16 cellular contexts compared by ENCODE assay signal in genomic region chr2:129934044-129934822, GRCh38. TPM values are rescaled to one million over a fixed set of nuclear protein-coding genes. Genes with fewer than 3 reads are reported as not detected.
DNase-seq lines count a peak whose midpoint lies in the region; ATAC-seq and TF ChIP-seq lines count a peak whose summit lies in the region.
"Had no signal": no experiment of that assay in that cellular context is flagged by ENCODE, and none has a peak within 500 bp of the region (broad histone marks: within the 10 kb centered on the region; RNA-seq: fewer than 3 reads in every experiment).

No MANE protein-coding gene starts in this region.

- no peak overlapping the region for H4K8ac ChIP-seq in neuronal stem cell (ENCODE audit: low read depth, low read length)

- no peak overlapping the region for H3K14ac ChIP-seq in neuronal stem cell (ENCODE audit: low read length)

- ATAC-seq in foreskin keratinocyte (peak; percentile 35), HG03442 (IDR thresholded peaks at IDR 0.05; ENCODE audit: unreplicated experiment) (no peak), GM21619 (IDR thresholded peaks at IDR 0.05; ENCODE audit: unreplicated experiment) (no peak), GM21528 (IDR thresholded peaks at IDR 0.05; ENCODE audit: low FRiP score, unreplicated experiment) (no peak)
- ATAC-seq: body of pancreas; natural killer cell treated with Interleukin-12 subunit alpha and Interleukin-12 subunit beta and Interleukin-15 and Interleukin-18, amount 100 ng/mL, for 72 hours had no signal

- no peak overlapping the region for H3K4ac ChIP-seq in neuronal stem cell (ENCODE audit: low read length)

- H3K9ac ChIP-seq in HUES6 (ENCODE audit: low read length) (no peak overlapping the region), neuronal stem cell (ENCODE audit: low read depth, low read length, poor library complexity) (peak overlapping the region; percentile 32)

- H3K23ac ChIP-seq in neuronal stem cell (ENCODE audit: low read depth, low read length, poor library complexity), result no peak overlapping the region

- no peak overlapping the region for H4K91ac ChIP-seq in neuronal stem cell (ENCODE audit: low read depth, low read length, poor library complexity)

- peak overlapping the region; percentile 54 for H3K4me2 ChIP-seq in neuronal stem cell (ENCODE audit: insufficient read depth, low read length, poor library complexity, severe bottlenecking)

- no peak for TF ChIP-seq CTCF in foreskin keratinocyte (conservative IDR thresholded peaks at IDR 0.05)

- H3K4me1 ChIP-seq in HUES6 (ENCODE audit: control insufficient read depth, insufficient read depth, low read length) (peaks cover 14% of the 10 kb centered on the region; the same call in 1 of the 2 replicates), foreskin keratinocyte (no peaks in the 10 kb centered on the region), neuronal stem cell (ENCODE audit: control insufficient read depth in 2 of 2, insufficient read depth in 1 of 2, low read depth in 1 of 2, low read length in 2 of 2) (peaks cover 0 to 7% of the 10 kb centered on the region in 2 donors)
- H3K4me1 ChIP-seq: body of pancreas had no signal

- H3K36me3 ChIP-seq in HUES6 (ENCODE audit: control insufficient read depth, insufficient read depth, low read length) (no peaks in the 10 kb centered on the region), neuronal stem cell (replicated peaks in 1 of 2; ENCODE audit: control insufficient read depth in 2 of 2, insufficient read depth in 2 of 2, low read length in 2 of 2) (no peaks in the 10 kb centered on the region)
- H3K36me3 ChIP-seq: SJCRH30 had no signal

- H3K27me3 ChIP-seq in HUES6 (ENCODE audit: control insufficient read depth, insufficient read depth, low read length) (peaks cover 19% of the 10 kb centered on the region), foreskin keratinocyte (peaks cover 18% of the 10 kb centered on the region), neuronal stem cell (ENCODE audit: control insufficient read depth in 3 of 3, insufficient read depth in 3 of 3, low read depth in 1 of 3, low read length in 3 of 3) (peaks cover 0 to 28% (median 0%) of the 10 kb centered on the region in 3 experiments)
- H3K27me3 ChIP-seq: SJCRH30 had no signal

- H3K9me3 ChIP-seq in HUES6 (ENCODE audit: control insufficient read depth, insufficient read depth, low read depth, low read length) (no peaks in the 10 kb centered on the region), neuronal stem cell (replicated peaks in 1 of 2; ENCODE audit: control insufficient read depth in 2 of 2, insufficient read depth in 1 of 2, low read depth in 1 of 2, low read length in 2 of 2) (no peaks in the 10 kb centered on the region)
- H3K9me3 ChIP-seq: body of pancreas, SJCRH30 had no signal

- H2BK12ac ChIP-seq in neuronal stem cell (ENCODE audit: low read length), result no peak overlapping the region

- no peak overlapping the region for H2BK15ac ChIP-seq in neuronal stem cell (ENCODE audit: low read length)

- WGBS in neuronal stem cell (ENCODE audit: extremely low coverage in 2 of 2, insufficient read length in 2 of 2, insufficient replicate concordance in 1 of 2), 2 donors, result no CpG with 5 or more reads among the region's 41 CpGs

- H3K4me3 ChIP-seq in HUES6 (ENCODE audit: low read depth, low read length), result peak overlapping the region; percentile 55
- H3K4me3 ChIP-seq in neuronal stem cell (ENCODE audit: low read length in 2 of 2), result peak overlapping the region in 1 of 2 donors; percentile 71
- H3K4me3 ChIP-seq: body of pancreas, SJCRH30 had no signal

- H2BK120ac ChIP-seq in neuronal stem cell (ENCODE audit: low read depth, low read length), result no peak overlapping the region

- peak overlapping the region; percentile 61 for H3K18ac ChIP-seq in neuronal stem cell (ENCODE audit: low read length)

- DNase-seq in AG20443 (ENCODE audit: low spot score) (peak; percentile 61), foreskin keratinocyte (no peak), neuronal stem cell (ENCODE audit: low spot score) (no peak), NCI-H187 (lab: John Stamatoyannopoulos, UW) (no peak)
- DNase-seq: activated T-cell treated with anti-CD3 and anti-CD28 coated beads, Interleukin-2, amount 50 U/mL, for 1 hour; body of pancreas; COR-L47; immature natural killer cell; NCI-H524 treated with DMSO at 0.1 percent for 48 hours; SJCRH30 had no signal

- H2AFZ ChIP-seq in neuronal stem cell (ENCODE audit: low read length), result peak overlapping the region; percentile 40

- no peak overlapping the region for H2AK5ac ChIP-seq in neuronal stem cell (ENCODE audit: low read depth, low read length)

- no peak overlapping the region for H3K27ac ChIP-seq in HUES6 (ENCODE audit: low read depth, low read length)
- no peak overlapping the region for H3K27ac ChIP-seq in foreskin keratinocyte
- no peak overlapping the region for H3K27ac ChIP-seq in neuronal stem cell (replicated peaks; ENCODE audit: low read length)
- H3K27ac ChIP-seq: body of pancreas, SJCRH30 had no signal

- H2BK5ac ChIP-seq in neuronal stem cell (ENCODE audit: low read length), result no peak overlapping the region

- no peaks in the 10 kb centered on the region for H3K79me1 ChIP-seq in neuronal stem cell (ENCODE audit: low read depth, low read length)

RNA-seq across cellular contexts. Expression of gene RAB6C, which starts 45.2 kb away (rescaled TPM):
- not detected in 2 replicates for total RNA-seq in foreskin keratinocyte
- not detected in 2 replicates for polyA plus RNA-seq in foreskin keratinocyte
- polyA plus RNA-seq in neuronal stem cell (2013, experiment 1 of 2), result not detected
- polyA plus RNA-seq in neuronal stem cell (2013, experiment 2 of 2), result 0.01 TPM
- total RNA-seq: endothelial cell of umbilical vein; natural killer cell treated with Interleukin-12 subunit alpha and Interleukin-12 subunit beta and Interleukin-15 and Interleukin-18, amount 100 ng/mL, for 72 hours; SJCRH30 had no signal
- polyA plus RNA-seq: endothelial cell of umbilical vein, immature natural killer cell had no signal
